In genomic region chr19:41746593-41747227, GRCh38 we compare ENCODE assay signal across 8 cellular contexts. TPM values are rescaled to one million over a fixed set of nuclear protein-coding genes. Genes with fewer than 3 reads are reported as not detected.
DNase-seq lines count a peak whose midpoint lies in the region; ATAC-seq and TF ChIP-seq lines count a peak whose summit lies in the region.

No MANE protein-coding gene starts in this region.

- DNase-seq in activated gamma-delta T cell treated with Interleukin-2 at 50 U/mL for 16 hours = peak; percentile 14
- DNase-seq in activated gamma-delta T cell (lab: John Stamatoyannopoulos, UW) = no peak
- peak; percentile 64 for DNase-seq in NCI-H2107 treated with DMSO at 0.1 percent for 48 hours (lab: John Stamatoyannopoulos, UW; ENCODE audit: unreplicated experiment)
- peak; percentile 66 for DNase-seq in WERI-Rb-1
- no peak for DNase-seq in central memory CD8-positive, alpha-beta T cell (ENCODE audit: low spot score in 2 of 2)
- DNase-seq in memory B cell (ENCODE audit: low spot score in 2 of 2) = peak in 1 of 2 donors; percentile 9
- peak; percentile 46 to 50 for DNase-seq in thyroid gland

- no peak for TF ChIP-seq POLR2A in thyroid gland (IDR thresholded peaks at IDR 0.05)

- 17 to 18% methylated on average over 11 of the region's 11 CpGs for WGBS in thyroid gland, 2 donors

- H3K4me1 Mint-ChIP-seq in central memory CD8-positive, alpha-beta T cell = no peaks in the 10 kb centered on the region
- peaks cover 6% of the 10 kb centered on the region for H3K4me1 Mint-ChIP-seq in memory B cell

- TF ChIP-seq CTCF in WERI-Rb-1 (IDR thresholded peaks at IDR 0.05; ENCODE audit: low read depth, low read length) = peak; percentile 63
- TF ChIP-seq CTCF in thyroid gland (IDR thresholded peaks at IDR 0.05) = peak in 4 of 6 experiments; percentile 40 to 62 (median 54)

- ATAC-seq in central memory CD8-positive, alpha-beta T cell (replicated peaks; ENCODE audit: extremely low read depth, poor library complexity, severe bottlenecking) = peak; percentile 43
- ATAC-seq in memory B cell (ENCODE audit: low read depth) = peak; percentile 69
- no peak for ATAC-seq in GM21786 (IDR thresholded peaks at IDR 0.05; ENCODE audit: unreplicated experiment)

- no peaks in the 10 kb centered on the region for H3K36me3 ChIP-seq in WERI-Rb-1
- H3K36me3 ChIP-seq in thyroid gland = no peaks in the 10 kb centered on the region

- H3K4me3 ChIP-seq in WERI-Rb-1 (ENCODE audit: low read depth, low read length) (no peak overlapping the region), thyroid gland (replicated peaks in 1 of 3) (no peak overlapping the region)

- no peaks in the 10 kb centered on the region for H3K9me3 ChIP-seq in WERI-Rb-1 (ENCODE audit: severe bottlenecking)
- no peaks in the 10 kb centered on the region for H3K9me3 ChIP-seq in thyroid gland

- H3K27ac Mint-ChIP-seq in central memory CD8-positive, alpha-beta T cell (ENCODE audit: low read depth) = no peak overlapping the region
- H3K27ac Mint-ChIP-seq in memory B cell = no peak overlapping the region

- no peaks in the 10 kb centered on the region for H3K36me3 Mint-ChIP-seq in central memory CD8-positive, alpha-beta T cell (ENCODE audit: insufficient read depth)
- no peaks in the 10 kb centered on the region for H3K36me3 Mint-ChIP-seq in memory B cell

- H3K4me3 Mint-ChIP-seq in central memory CD8-positive, alpha-beta T cell = no peak overlapping the region
- H3K4me3 Mint-ChIP-seq in memory B cell = no peak overlapping the region

- intact Hi-C loops in thyroid gland (cut with DNase I) = no loop called here

- H3K4me1 ChIP-seq in thyroid gland = no peaks in the 10 kb centered on the region

- H3K27ac ChIP-seq in WERI-Rb-1 = no peak overlapping the region
- no peak overlapping the region for H3K27ac ChIP-seq in thyroid gland

- H3K9me3 Mint-ChIP-seq in central memory CD8-positive, alpha-beta T cell = no peaks in the 10 kb centered on the region
- H3K9me3 Mint-ChIP-seq in memory B cell = no peaks in the 10 kb centered on the region

- peaks cover 54% of the 10 kb centered on the region for H3K27me3 ChIP-seq in WERI-Rb-1 (ENCODE audit: insufficient read depth, low read depth, severe bottlenecking)
- no peaks in the 10 kb centered on the region for H3K27me3 ChIP-seq in thyroid gland

- peaks cover 71% of the 10 kb centered on the region for H3K27me3 Mint-ChIP-seq in central memory CD8-positive, alpha-beta T cell
- peaks cover 22% of the 10 kb centered on the region for H3K27me3 Mint-ChIP-seq in memory B cell

RNA-seq across cellular contexts. Expression of gene CEACAM6, which starts 8.6 kb away (rescaled TPM):
- total RNA-seq in thyroid gland = under 1 TPM in 2 of 4 donors, not detected in 2; 0.11 to 0.13 TPM

RNA-seq across cellular contexts. Expression of gene CEACAM5, which starts 38.3 kb away (rescaled TPM):
- total RNA-seq in thyroid gland = 1 to 10 TPM in 2 of 4 donors, not detected in 2; 1.2 to 8.8 TPM

RNA-seq across cellular contexts. Expression of gene CEACAM3, which starts 49.7 kb away (rescaled TPM):
- total RNA-seq in thyroid gland = not detected

RNA-seq across cellular contexts. Expression of gene CEACAM7, which starts 58.6 kb away (rescaled TPM):
- not detected for total RNA-seq in thyroid gland

Comparison
In these comparisons a context has a peak if more than half of its experiments do, and no peak if none do; other contexts are left out.
1. DNase-seq: peak in activated gamma-delta T cell treated with Interleukin-2 at 50 U/mL for 16 hours (single experiment), NCI-H2107 treated with DMSO at 0.1 percent for 48 hours (single experiment), WERI-Rb-1 (single experiment) and thyroid gland (2 of 2); none in activated gamma-delta T cell (single experiment) and central memory CD8-positive, alpha-beta T cell (0 of 2).